11 cellular contexts compared by ENCODE assay signal in genomic region chr6:107870379-107870778, GRCh38. TPM values are rescaled to one million over a fixed set of nuclear protein-coding genes. Genes with fewer than 3 reads are reported as not detected.
DNase-seq lines count a peak whose midpoint lies in the region; ATAC-seq and TF ChIP-seq lines count a peak whose summit lies in the region.
"Had no signal": no experiment of that assay in that cellular context is flagged by ENCODE, and none has a peak within 500 bp of the region (broad histone marks: within the 10 kb centered on the region; RNA-seq: fewer than 3 reads in every experiment).

No MANE protein-coding gene starts in this region.

- H3K4me1 Mint-ChIP-seq in activated naive CD4-positive, alpha-beta T cell treated with anti-CD3 and anti-CD28 coated beads, Interleukin-2, amount 50 U/mL, for 24 hours: peaks cover 24% of the 10 kb centered on the region
- H3K4me1 Mint-ChIP-seq in activated naive CD8-positive, alpha-beta T cell treated with anti-CD3 and anti-CD28 coated beads for 36 hours: peaks cover 27% of the 10 kb centered on the region
- H3K4me1 Mint-ChIP-seq in stimulated activated naive B cell treated with anti-CD40 and anti-IgM and Interleukin-4, amounts not matched to agents 10 μg/mL and 1 μg/mL and 100 μg/mL, for 72 hours: peaks cover 22 to 52% of the 10 kb centered on the region in 2 donors

- no peaks in the 10 kb centered on the region for H3K27me3 ChIP-seq in esophagus squamous epithelium

- intact Hi-C loops in esophagus squamous epithelium (cut with DNase I): no loop called here

- H3K4me3 Mint-ChIP-seq in activated naive CD4-positive, alpha-beta T cell treated with anti-CD3 and anti-CD28 coated beads, Interleukin-2, amount 50 U/mL, for 24 hours: no peak overlapping the region
- H3K4me3 Mint-ChIP-seq in activated naive CD8-positive, alpha-beta T cell treated with anti-CD3 and anti-CD28 coated beads for 36 hours: no peak overlapping the region
- peak overlapping the region in 1 of 2 donors; percentile 13 for H3K4me3 Mint-ChIP-seq in stimulated activated naive B cell treated with anti-CD40 and anti-IgM and Interleukin-4, amounts not matched to agents 10 μg/mL and 1 μg/mL and 100 μg/mL, for 72 hours

- peak; percentile 83 to 84 for ATAC-seq in stimulated activated naive B cell treated with anti-CD40 and anti-IgM and Interleukin-4, amounts not matched to agents 10 μg/mL and 1 μg/mL and 100 μg/mL, for 72 hours (replicated peaks)

- H3K27ac ChIP-seq in esophagus squamous epithelium: no peak overlapping the region

- no peaks in the 10 kb centered on the region for H3K9me3 ChIP-seq in esophagus squamous epithelium

- peaks cover 0 to 7% (median 0%) of the 10 kb centered on the region in 3 donors for H3K4me1 ChIP-seq in esophagus squamous epithelium

- no peak for DNase-seq in activated naive CD4-positive, alpha-beta T cell treated with anti-CD3 and anti-CD28 coated beads, Interleukin-2, amount 50 U/mL, for 16 hours
- no peak for DNase-seq in activated naive CD8-positive, alpha-beta T cell treated with anti-CD3 and anti-CD28 coated beads for 36 hours
- DNase-seq in foreskin fibroblast (peak; percentile 28 to 60), NCI-H1436 (lab: John Stamatoyannopoulos, UW) (no peak), esophagus squamous epithelium (lab: John Stamatoyannopoulos, UW) (no peak), NCI-H128 (lab: John Stamatoyannopoulos, UW; ENCODE audit: unreplicated experiment) (no peak)
- no peak for DNase-seq in stimulated activated naive B cell treated with anti-CD40 and anti-IgM and Interleukin-4, amounts not matched to agents 10 μg/mL and 1 μg/mL and 100 μg/mL, for 72 hours
- DNase-seq: SW 1271, trophoblast cell had no signal

- TF ChIP-seq CTCF in foreskin fibroblast (IDR thresholded peaks at IDR 0.05; ENCODE audit: low read depth, low read length): no peak
- no peak for TF ChIP-seq CTCF in esophagus squamous epithelium (IDR thresholded peaks at IDR 0.05)

- H3K36me3 ChIP-seq in esophagus squamous epithelium: peaks cover 0 to 59% (median 5%) of the 10 kb centered on the region in 3 donors

- peaks cover 11% of the 10 kb centered on the region for H3K36me3 Mint-ChIP-seq in activated naive CD4-positive, alpha-beta T cell treated with anti-CD3 and anti-CD28 coated beads, Interleukin-2, amount 50 U/mL, for 24 hours
- peaks cover 12% of the 10 kb centered on the region for H3K36me3 Mint-ChIP-seq in activated naive CD8-positive, alpha-beta T cell treated with anti-CD3 and anti-CD28 coated beads for 36 hours
- H3K36me3 Mint-ChIP-seq in stimulated activated naive B cell treated with anti-CD40 and anti-IgM and Interleukin-4, amounts not matched to agents 10 μg/mL and 1 μg/mL and 100 μg/mL, for 72 hours: peaks cover 19 to 36% of the 10 kb centered on the region in 2 donors

- TF ChIP-seq POLR2A in esophagus squamous epithelium (IDR thresholded peaks at IDR 0.05): no peak

- no peak overlapping the region for H3K4me3 ChIP-seq in foreskin fibroblast (ENCODE audit: low read depth in 1 of 2, low read length in 2 of 2)
- H3K4me3 ChIP-seq in esophagus squamous epithelium: no peak overlapping the region

- H3K9me3 Mint-ChIP-seq in activated naive CD4-positive, alpha-beta T cell treated with anti-CD3 and anti-CD28 coated beads, Interleukin-2, amount 50 U/mL, for 24 hours: no peaks in the 10 kb centered on the region
- H3K9me3 Mint-ChIP-seq in activated naive CD8-positive, alpha-beta T cell treated with anti-CD3 and anti-CD28 coated beads for 36 hours: no peaks in the 10 kb centered on the region
- no peaks in the 10 kb centered on the region for H3K9me3 Mint-ChIP-seq in stimulated activated naive B cell treated with anti-CD40 and anti-IgM and Interleukin-4, amounts not matched to agents 10 μg/mL and 1 μg/mL and 100 μg/mL, for 72 hours

- peak overlapping the region; percentile 32 for H3K27ac Mint-ChIP-seq in activated naive CD4-positive, alpha-beta T cell treated with anti-CD3 and anti-CD28 coated beads, Interleukin-2, amount 50 U/mL, for 24 hours
- H3K27ac Mint-ChIP-seq in activated naive CD8-positive, alpha-beta T cell treated with anti-CD3 and anti-CD28 coated beads for 36 hours: peak overlapping the region; percentile 77
- no peak overlapping the region for H3K27ac Mint-ChIP-seq in stimulated activated naive B cell treated with anti-CD40 and anti-IgM and Interleukin-4, amounts not matched to agents 10 μg/mL and 1 μg/mL and 100 μg/mL, for 72 hours

- no peaks in the 10 kb centered on the region for H3K27me3 Mint-ChIP-seq in activated naive CD4-positive, alpha-beta T cell treated with anti-CD3 and anti-CD28 coated beads, Interleukin-2, amount 50 U/mL, for 24 hours
- H3K27me3 Mint-ChIP-seq in activated naive CD8-positive, alpha-beta T cell treated with anti-CD3 and anti-CD28 coated beads for 36 hours: no peaks in the 10 kb centered on the region
- no peaks in the 10 kb centered on the region for H3K27me3 Mint-ChIP-seq in stimulated activated naive B cell treated with anti-CD40 and anti-IgM and Interleukin-4, amounts not matched to agents 10 μg/mL and 1 μg/mL and 100 μg/mL, for 72 hours

- WGBS in esophagus squamous epithelium, 2 donors: 57 to 63% methylated on average over 1 of the region's 1 CpG

RNA-seq across cellular contexts. Expression of gene SCML4, which starts 46.3 kb away (rescaled TPM):
- total RNA-seq in activated naive CD8-positive, alpha-beta T cell treated with anti-CD3 and anti-CD28 coated beads for 36 hours: 10 to 100 TPM; 15.3 to 16.3 TPM
- 1 to 10 TPM in 2 of 4 donors, under 1 TPM in 1, not detected in 1; 0.44 to 5.7 (median 2.9) TPM for total RNA-seq in esophagus squamous epithelium
- total RNA-seq: epithelial cell of proximal tubule had no signal

Comparison
In these comparisons a context has a peak if more than half of its experiments do, and no peak if none do; other contexts are left out.
1. DNase-seq: peak in foreskin fibroblast (2 of 2); none in activated naive CD4-positive, alpha-beta T cell treated with anti-CD3 and anti-CD28 coated beads, Interleukin-2, amount 50 U/mL, for 16 hours (single experiment), activated naive CD8-positive, alpha-beta T cell treated with anti-CD3 and anti-CD28 coated beads for 36 hours (single experiment), stimulated activated naive B cell treated with anti-CD40 and anti-IgM and Interleukin-4, amounts not matched to agents 10 μg/mL and 1 μg/mL and 100 μg/mL, for 72 hours (single experiment), NCI-H1436 (single experiment), esophagus squamous epithelium (single experiment) and NCI-H128 (single experiment).